ENCODE assay signal across 12 cellular contexts in genomic region chr5:1883925-1884637, GRCh38. TPM values are rescaled to one million over a fixed set of nuclear protein-coding genes. Genes with fewer than 3 reads are reported as not detected.
A peak's percentile ranks its signal among the peaks of the same experiment; 100 is the strongest.
DNase-seq lines count a peak whose midpoint lies in the region.
"Had no signal": no experiment of that assay in that cellular context is flagged by ENCODE, and none has a peak within 500 bp of the region (broad histone marks: within the 10 kb centered on the region; RNA-seq: fewer than 3 reads in every experiment).

No MANE protein-coding gene starts in this region.

- H3K79me1 ChIP-seq in neuronal stem cell (ENCODE audit: low read depth, low read length): peaks cover 2% of the 10 kb centered on the region

- peaks cover 0 to 2% (median 0%) of the 10 kb centered on the region in 8 donors for H3K9me3 Mint-ChIP-seq in CD4-positive, alpha-beta memory T cell
- H3K9me3 Mint-ChIP-seq: effector memory CD8-positive, alpha-beta T cell had no signal

- DNase-seq in CD4-positive, alpha-beta memory T cell: no peak
- DNase-seq in HPDE6-E6E7 (ENCODE audit: extremely low spot score) (peak; percentile 29), neuronal stem cell (ENCODE audit: low spot score) (no peak), T-helper 9 cell (no peak), SIG-M5 (lab: John Stamatoyannopoulos, UW) (no peak)
- no peak for DNase-seq in stimulated activated CD8-positive, alpha-beta memory T cell treated with anti-CD3 and anti-CD28 coated beads, Interleukin-4, amount 100 ng/mL, for 48 hours
- DNase-seq: activated naive CD4-positive, alpha-beta T cell; effector memory CD8-positive, alpha-beta T cell; immature natural killer cell had no signal

- peak overlapping the region; percentile 45 for H3K4me2 ChIP-seq in neuronal stem cell (ENCODE audit: insufficient read depth, low read length, poor library complexity, severe bottlenecking)

- peak overlapping the region in 6 of 8 donors; percentile 8 to 73 (median 24) for H3K4me3 Mint-ChIP-seq in CD4-positive, alpha-beta memory T cell

- H2BK12ac ChIP-seq in neuronal stem cell (ENCODE audit: low read length): no peak overlapping the region

- H2BK5ac ChIP-seq in neuronal stem cell (ENCODE audit: low read length): no peak overlapping the region

- H3K4ac ChIP-seq in neuronal stem cell (ENCODE audit: low read length): no peak overlapping the region

- H2AFZ ChIP-seq in neuronal stem cell (ENCODE audit: low read length): peak overlapping the region; percentile 89

- H3K27me3 Mint-ChIP-seq in CD4-positive, alpha-beta memory T cell: peaks cover 30 to 35% of the 10 kb centered on the region in 2 donors

- H3K27me3 ChIP-seq in CD4-positive, alpha-beta memory T cell (ENCODE audit: insufficient read depth, low read length): peaks cover 13% of the 10 kb centered on the region
- H3K27me3 ChIP-seq in esophagus (ENCODE audit: control insufficient read depth in 1 of 2, insufficient read depth in 2 of 2, low read length in 2 of 2) (peaks cover 0 to 10% of the 10 kb centered on the region in 2 donors), neuronal stem cell (ENCODE audit: control insufficient read depth in 3 of 3, insufficient read depth in 3 of 3, low read depth in 1 of 3, low read length in 3 of 3) (peaks cover 80 to 100% (median 93%) of the 10 kb centered on the region in 3 experiments)

- no peak overlapping the region for H3K4me3 ChIP-seq in CD4-positive, alpha-beta memory T cell (ENCODE audit: low read length in 2 of 2)
- H3K4me3 ChIP-seq in esophagus (ENCODE audit: low read depth in 1 of 2, low read length in 2 of 2): peak overlapping the region; percentile 54 to 66
- H3K4me3 ChIP-seq in neuronal stem cell (ENCODE audit: low read length in 2 of 2): peak overlapping the region in 1 of 2 donors; percentile 44

- H3K36me3 Mint-ChIP-seq in CD4-positive, alpha-beta memory T cell: no peaks in the 10 kb centered on the region
- H3K36me3 Mint-ChIP-seq: immature natural killer cell had no signal

- H4K8ac ChIP-seq in neuronal stem cell (ENCODE audit: low read depth, low read length): no peak overlapping the region

- H3K27ac ChIP-seq in CD4-positive, alpha-beta memory T cell (ENCODE audit: low read depth, low read length): no peak overlapping the region
- H3K27ac ChIP-seq in esophagus (ENCODE audit: low read depth in 2 of 2, low read length in 1 of 2): peak overlapping the region; percentile 61 to 82
- no peak overlapping the region for H3K27ac ChIP-seq in neuronal stem cell (replicated peaks; ENCODE audit: low read length)
- H3K27ac ChIP-seq: pancreas had no signal

- no peak overlapping the region for H2BK15ac ChIP-seq in neuronal stem cell (ENCODE audit: low read length)

- H3K14ac ChIP-seq in neuronal stem cell (ENCODE audit: low read length): no peak overlapping the region

- intact Hi-C loops in CD4-positive, alpha-beta memory T cell (cut with micrococcal nuclease): no loop called here

- POLR2A ChIA-PET in CD4-positive, alpha-beta memory T cell (lab: Charles Lee; ENCODE audit: partially characterized antibody): no interaction called here

- H3K18ac ChIP-seq in neuronal stem cell (ENCODE audit: low read length): peak overlapping the region; percentile 28

- no peaks in the 10 kb centered on the region for H3K9me3 ChIP-seq in CD4-positive, alpha-beta memory T cell (ENCODE audit: control insufficient read depth in 1 of 2, low read length in 2 of 2)
- H3K9me3 ChIP-seq in esophagus (ENCODE audit: control insufficient read depth in 2 of 2, insufficient read depth in 1 of 2, low read depth in 1 of 2, low read length in 1 of 2) (peaks cover 0 to 4% of the 10 kb centered on the region in 2 donors), neuronal stem cell (replicated peaks in 1 of 2; ENCODE audit: control insufficient read depth in 2 of 2, insufficient read depth in 1 of 2, low read depth in 1 of 2, low read length in 2 of 2) (peaks cover 2 to 12% of the 10 kb centered on the region in 2 donors)
- H3K9me3 ChIP-seq: pancreas had no signal

- no peaks in the 10 kb centered on the region for H3K36me3 ChIP-seq in CD4-positive, alpha-beta memory T cell (ENCODE audit: insufficient read depth, low read length)
- H3K36me3 ChIP-seq in esophagus (ENCODE audit: control insufficient read depth in 2 of 2, insufficient read depth in 2 of 2, low read length in 1 of 2) (peaks cover 0 to 4% of the 10 kb centered on the region in 2 donors), neuronal stem cell (replicated peaks in 1 of 2; ENCODE audit: control insufficient read depth in 2 of 2, insufficient read depth in 2 of 2, low read length in 2 of 2) (peaks cover 0 to 10% of the 10 kb centered on the region in 2 donors)
- H3K36me3 ChIP-seq: pancreas had no signal

- CTCF ChIA-PET in CD4-positive, alpha-beta memory T cell (lab: Charles Lee; ENCODE audit: partially characterized antibody): no interaction called here

- no peak overlapping the region for H3K27ac Mint-ChIP-seq in CD4-positive, alpha-beta memory T cell
- H3K27ac Mint-ChIP-seq: immature natural killer cell had no signal

- no peak overlapping the region for H3K9ac ChIP-seq in neuronal stem cell (ENCODE audit: low read depth, low read length, poor library complexity)

- WGBS in esophagus, 2 donors: 4 to 5% methylated on average over 48 to 49 of the region's 49 CpGs
- WGBS in neuronal stem cell (ENCODE audit: extremely low coverage in 2 of 2, insufficient read length in 2 of 2, insufficient replicate concordance in 1 of 2), 2 donors: no CpG with 5 or more reads among the region's 49 CpGs

- H2AK5ac ChIP-seq in neuronal stem cell (ENCODE audit: low read depth, low read length): no peak overlapping the region

- H3K4me1 Mint-ChIP-seq in CD4-positive, alpha-beta memory T cell: peaks cover 3 to 18% (median 10%) of the 10 kb centered on the region in 4 donors
- H3K4me1 Mint-ChIP-seq: immature natural killer cell had no signal

- no peak overlapping the region for H4K91ac ChIP-seq in neuronal stem cell (ENCODE audit: low read depth, low read length, poor library complexity)

- H2BK120ac ChIP-seq in neuronal stem cell (ENCODE audit: low read depth, low read length): no peak overlapping the region

- H3K4me1 ChIP-seq in CD4-positive, alpha-beta memory T cell (ENCODE audit: insufficient read depth, low read length): no peaks in the 10 kb centered on the region
- peaks cover 8 to 9% of the 10 kb centered on the region in 2 donors for H3K4me1 ChIP-seq in esophagus (ENCODE audit: control insufficient read depth in 2 of 2, insufficient read depth in 2 of 2, low read length in 1 of 2)
- H3K4me1 ChIP-seq in neuronal stem cell (ENCODE audit: control insufficient read depth in 2 of 2, insufficient read depth in 1 of 2, low read depth in 1 of 2, low read length in 2 of 2): peaks cover 4 to 27% of the 10 kb centered on the region in 2 donors

- peak overlapping the region; percentile 65 for H3K23ac ChIP-seq in neuronal stem cell (ENCODE audit: low read depth, low read length, poor library complexity)

RNA-seq across cellular contexts. Expression of gene IRX4, which starts 1.4 kb away (rescaled TPM):
- total RNA-seq in CD4-positive, alpha-beta memory T cell: not detected
- polyA plus RNA-seq in CD4-positive, alpha-beta memory T cell: not detected
- polyA plus RNA-seq in esophagus: 10 to 100 TPM in 1 of 2 donors, 1 to 10 TPM in 1; 9.3 to 15.6 TPM
- polyA plus RNA-seq in neuronal stem cell (2013, experiment 1 of 2): not detected
- polyA plus RNA-seq in neuronal stem cell (2013, experiment 2 of 2): 0.01 TPM
- total RNA-seq: pancreas, urinary bladder had no signal
- polyA plus RNA-seq: immature natural killer cell, urinary bladder had no signal

Comparison
In these comparisons a context has a peak if more than half of its experiments do, and no peak if none do; other contexts are left out.
1. H3K27ac ChIP-seq: peak in esophagus (2 of 2); none in CD4-positive, alpha-beta memory T cell (single experiment) and neuronal stem cell (single experiment).
2. H3K4me3 ChIP-seq: peak in esophagus (2 of 2); none in CD4-positive, alpha-beta memory T cell (0 of 2).
3. RNA of gene IRX4, which starts 1.4 kb away (polyA plus RNA-seq): 9.3 to 15.6 TPM in esophagus; not detected in CD4-positive, alpha-beta memory T cell; every median in the first group is over 10 times any median in the second.